ENCODE assay signal across 9 cellular contexts in the genomic region with DNA sequence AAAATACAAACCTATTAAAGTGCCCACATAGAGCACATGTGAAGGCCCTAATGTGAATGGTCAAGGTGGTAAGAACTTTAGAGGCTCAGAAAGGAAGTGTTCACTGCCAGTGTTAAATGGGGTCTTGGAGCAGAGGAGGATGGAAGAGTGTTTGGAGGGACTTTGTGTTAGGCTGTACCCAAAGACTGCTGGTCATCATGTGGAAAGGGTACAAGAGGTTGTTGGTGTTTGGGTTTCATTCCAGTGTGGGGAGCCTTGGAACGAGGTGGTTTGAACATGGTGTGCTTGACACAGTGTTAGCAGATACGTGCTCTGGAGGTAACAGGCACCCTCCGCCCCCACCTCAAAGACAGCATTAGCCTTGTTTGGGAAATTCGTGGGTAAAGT.
DNase-seq lines count a peak whose midpoint lies in the region; ATAC-seq and TF ChIP-seq lines count a peak whose summit lies in the region.
"Had no signal": no experiment of that assay in that cellular context is flagged by ENCODE, and none has a peak within 500 bp of the region (broad histone marks: within the 10 kb centered on the region; RNA-seq: fewer than 3 reads in every experiment).

No MANE protein-coding gene starts in this region.

- DNase-seq in SK-MEL-5 (ENCODE audit: low read depth, low spot score) (peak; percentile 2), fibroblast of villous mesenchyme (ENCODE audit: low read depth) (no peak), osteocyte (ENCODE audit: extremely low spot score, unreplicated experiment) (no peak), stomach (no peak), NCI-H128 (lab: John Stamatoyannopoulos, UW; ENCODE audit: unreplicated experiment) (no peak)
- no peak for DNase-seq in CD4-positive, alpha-beta T cell
- no peak for DNase-seq in activated CD4-positive, alpha-beta memory T cell treated with anti-CD3 and anti-CD28 coated beads for 36 hours

- 49 to 74% (median 62%) methylated on average over 4 of the region's 4 CpGs for WGBS in stomach, 5 donors

- no peak for TF ChIP-seq EP300 in stomach (IDR thresholded peaks at IDR 0.05)

- H3K27me3 ChIP-seq in CD4-positive, alpha-beta T cell (ENCODE audit: control insufficient read depth, insufficient read depth, low read length), result no peaks in the 10 kb centered on the region
- H3K27me3 ChIP-seq in stomach, result no peaks in the 10 kb centered on the region
- H3K27me3 ChIP-seq: adrenal gland had no signal

- in situ Hi-C loops in SK-MEL-5 (cut with HindIII; ENCODE audit: low pct_unique_long_range_greater_than_20kb, low sequenced_read_pairs), result no loop called here

- no peaks in the 10 kb centered on the region for H3K27me3 Mint-ChIP-seq in osteocyte (ENCODE audit: unreplicated experiment)
- H3K27me3 Mint-ChIP-seq in CD4-positive, alpha-beta T cell, result no peaks in the 10 kb centered on the region
- H3K27me3 Mint-ChIP-seq in activated CD4-positive, alpha-beta memory T cell treated with anti-CD3 and anti-CD28 coated beads for 36 hours, result no peaks in the 10 kb centered on the region

- no peak overlapping the region for H3K4me3 Mint-ChIP-seq in osteocyte (ENCODE audit: unreplicated experiment)
- no peak overlapping the region for H3K4me3 Mint-ChIP-seq in CD4-positive, alpha-beta T cell
- H3K4me3 Mint-ChIP-seq in activated CD4-positive, alpha-beta memory T cell treated with anti-CD3 and anti-CD28 coated beads for 36 hours, result no peak overlapping the region

- H3K36me3 ChIP-seq in stomach, result no peaks in the 10 kb centered on the region
- H3K36me3 ChIP-seq: adrenal gland had no signal

- H3K9me3 ChIP-seq in CD4-positive, alpha-beta T cell (ENCODE audit: control insufficient read depth, low read length), result no peaks in the 10 kb centered on the region
- H3K9me3 ChIP-seq in stomach, result no peaks in the 10 kb centered on the region
- H3K9me3 ChIP-seq: adrenal gland had no signal

- H3K27ac Mint-ChIP-seq in osteocyte (ENCODE audit: unreplicated experiment), result peak overlapping the region; percentile 78
- no peak overlapping the region for H3K27ac Mint-ChIP-seq in CD4-positive, alpha-beta T cell
- H3K27ac Mint-ChIP-seq in activated CD4-positive, alpha-beta memory T cell treated with anti-CD3 and anti-CD28 coated beads for 36 hours, result no peak overlapping the region

- intact Hi-C loops in CD4-positive, alpha-beta T cell (cut with DNase I, micrococcal nuclease), result loop anchor here (1.0 to 10.0 kb wide), 9 partner anchors 8 to 923 kb away; partner anchors contain the start of gene RAPGEF2 (in 2 of the 2)
- intact Hi-C loops in stomach (cut with DNase I; ENCODE audit: low total_unique reads), result loop anchor here (10.0 kb wide), 2 partner anchors 311 to 451 kb away; partner anchors contain the start of gene PPID
- intact Hi-C loops in activated CD4-positive, alpha-beta memory T cell treated with anti-CD3 and anti-CD28 coated beads for 36 hours (cut with micrococcal nuclease), result loop anchor here (1.0 to 5.0 kb wide), 9 partner anchors 27 to 505 kb away; partner anchors contain the start of genes C4orf46, PPID and RAPGEF2

- TF ChIP-seq CTCF in fibroblast of villous mesenchyme (IDR thresholded peaks at IDR 0.05; ENCODE audit: insufficient read depth, low read depth, low read length) (no peak), osteocyte (IDR thresholded peaks at IDR 0.05) (no peak), stomach (IDR thresholded peaks at IDR 0.05) (no peak)
- TF ChIP-seq CTCF in CD4-positive, alpha-beta T cell (IDR thresholded peaks at IDR 0.05), result no peak

- H3K4me3 ChIP-seq in fibroblast of villous mesenchyme (ENCODE audit: low read depth, low read length) (peak overlapping the region; percentile 0), stomach (no peak overlapping the region)

- H3K9me3 Mint-ChIP-seq in osteocyte (ENCODE audit: unreplicated experiment), result no peaks in the 10 kb centered on the region
- no peaks in the 10 kb centered on the region for H3K9me3 Mint-ChIP-seq in CD4-positive, alpha-beta T cell
- H3K9me3 Mint-ChIP-seq in activated CD4-positive, alpha-beta memory T cell treated with anti-CD3 and anti-CD28 coated beads for 36 hours, result no peaks in the 10 kb centered on the region

- H3K4me1 Mint-ChIP-seq in osteocyte (ENCODE audit: unreplicated experiment), result peaks cover 46% of the 10 kb centered on the region
- H3K4me1 Mint-ChIP-seq in CD4-positive, alpha-beta T cell (ENCODE audit: low read depth), result peaks cover 50% of the 10 kb centered on the region
- H3K4me1 Mint-ChIP-seq in activated CD4-positive, alpha-beta memory T cell treated with anti-CD3 and anti-CD28 coated beads for 36 hours (ENCODE audit: low read depth), result peaks cover 53% of the 10 kb centered on the region

- H3K27ac ChIP-seq in CD4-positive, alpha-beta T cell (ENCODE audit: low read depth, low read length), result no peak overlapping the region
- peak overlapping the region in 1 of 5 donors; percentile 52 for H3K27ac ChIP-seq in stomach
- H3K27ac ChIP-seq: adrenal gland had no signal

- peak; percentile 2 for ATAC-seq in GM18907 (IDR thresholded peaks at IDR 0.05; ENCODE audit: unreplicated experiment)
- ATAC-seq in CD4-positive, alpha-beta T cell (ENCODE audit: poor library complexity), result no peak

- H3K36me3 Mint-ChIP-seq in osteocyte (ENCODE audit: unreplicated experiment), result no peaks in the 10 kb centered on the region
- no peaks in the 10 kb centered on the region for H3K36me3 Mint-ChIP-seq in CD4-positive, alpha-beta T cell (ENCODE audit: low read depth)
- no peaks in the 10 kb centered on the region for H3K36me3 Mint-ChIP-seq in activated CD4-positive, alpha-beta memory T cell treated with anti-CD3 and anti-CD28 coated beads for 36 hours

- CTCF ChIA-PET in CD4-positive, alpha-beta T cell (lab: Charles Lee), result interaction anchor here (0.7 to 1.0 kb wide), 3 partner anchors 20 to 319 kb away, joined by 3 to 4 read pairs (median 3); no protein-coding TSS in a partner anchor
- CTCF ChIA-PET in activated CD4-positive, alpha-beta memory T cell treated with anti-CD3 and anti-CD28 coated beads for 36 hours (lab: Charles Lee), result interaction anchor here (2.9 kb wide), 1 partner anchor 319 kb away, joined by 17 read pairs; no protein-coding TSS in a partner anchor

- TF ChIP-seq POLR2A in stomach (IDR thresholded peaks at IDR 0.05), result no peak

- peaks cover 24 to 95% (median 52%) of the 10 kb centered on the region in 4 donors for H3K4me1 ChIP-seq in stomach

- POLR2A ChIA-PET in CD4-positive, alpha-beta T cell (lab: Charles Lee), result no interaction called here
- POLR2A ChIA-PET in activated CD4-positive, alpha-beta memory T cell treated with anti-CD3 and anti-CD28 coated beads for 36 hours (lab: Charles Lee), result no interaction called here
